Comparison of ENCODE assay signal across 21 cellular contexts in genomic region chr14:35254736-35255135, GRCh38. TPM values are rescaled to one million over a fixed set of nuclear protein-coding genes. Genes with fewer than 3 reads are reported as not detected.
DNase-seq lines count a peak whose midpoint lies in the region; ATAC-seq, FAIRE-seq and TF ChIP-seq lines count a peak whose summit lies in the region.
"Had no signal": no experiment of that assay in that cellular context is flagged by ENCODE, and none has a peak within 500 bp of the region (broad histone marks: within the 10 kb centered on the region; RNA-seq: fewer than 3 reads in every experiment).

No MANE protein-coding gene starts in this region.

- H3K4me3 ChIP-seq in K562 (no peak overlapping the region), OCI-LY7 (ENCODE audit: low read depth, low read length, poor library complexity, severe bottlenecking) (no peak overlapping the region)
- H3K4me3 ChIP-seq: heart left ventricle, tibial artery had no signal

- H3K9me1 ChIP-seq in K562 (ENCODE audit: control insufficient read depth, insufficient read depth, low read length) = no peaks in the 10 kb centered on the region

- no peaks in the 10 kb centered on the region for H3K9me2 ChIP-seq in OCI-LY7 (ENCODE audit: insufficient read depth, low read length)

- H3K4me2 ChIP-seq in K562 (ENCODE audit: insufficient read depth, low read length) (no peak overlapping the region), OCI-LY7 (ENCODE audit: low read length) (no peak overlapping the region)
- H3K4me2 ChIP-seq: KMS-11 had no signal

- TF ChIP-seq RAD21 in K562 (CRISPR knock-in tag; conservative IDR thresholded peaks at IDR 0.05 in 1 of 2, IDR thresholded peaks at IDR 0.05 in 1 of 2) = no peak

- TF ChIP-seq CTCF in K562 (IDR thresholded peaks at IDR 0.05 in 2 of 3, conservative IDR thresholded peaks at IDR 0.05 in 1 of 3; ENCODE audit: insufficient read depth in 2 of 3, low read depth in 1 of 3, low read length in 3 of 3) = no peak
- no peak for TF ChIP-seq CTCF in OCI-LY7 (conservative IDR thresholded peaks at IDR 0.05; ENCODE audit: low read length)

- 18% methylated on average over 2 of the region's 2 CpGs for WGBS in K562 (ENCODE audit: insufficient coverage, low coverage, missing lambda C conversion rate)

- intact Hi-C loops in K562 (cut with micrococcal nuclease) (no loop called here), OCI-LY7 (cut with micrococcal nuclease; ENCODE audit: unreplicated experiment) (no loop called here)

- no peaks in the 10 kb centered on the region for H3K79me2 ChIP-seq in K562 (ENCODE audit: control insufficient read depth, insufficient read depth, low read length)
- no peaks in the 10 kb centered on the region for H3K79me2 ChIP-seq in OCI-LY7 (ENCODE audit: insufficient read depth, low read depth, low read length)

- H3K27ac ChIP-seq in K562 (ENCODE audit: extremely low read depth, low read depth, low read length) (no peak overlapping the region), OCI-LY7 (ENCODE audit: low read depth, low read length, poor library complexity, severe bottlenecking) (no peak overlapping the region)
- H3K27ac ChIP-seq: epithelial cell of prostate, heart left ventricle, KMS-11, tibial artery had no signal

- no peaks in the 10 kb centered on the region for H3K27me3 ChIP-seq in K562 (ENCODE audit: control insufficient read depth in 2 of 2, insufficient read depth in 2 of 2, low read length in 2 of 2)
- H3K27me3 ChIP-seq: heart left ventricle, tibial artery had no signal

- H3K36me3 ChIP-seq in K562 (ENCODE audit: control insufficient read depth, insufficient read depth, low read length) = no peaks in the 10 kb centered on the region
- 0 out of 2 replicates have a peak, but pooled peaks cover 4% of the 10 kb centered on the region for H3K36me3 ChIP-seq in OCI-LY7 (ENCODE audit: insufficient read depth, low read length)
- H3K36me3 ChIP-seq: heart left ventricle had no signal

- in situ Hi-C loops in K562 (cut with MboI) = no loop called here

- TF ChIP-seq EP300 in K562 (IDR thresholded peaks at IDR 0.05; ENCODE audit: low read length) = no peak

- no peak for ATAC-seq in K562
- ATAC-seq: heart left ventricle, left lobe of liver, right cardiac atrium had no signal

- H3K4me1 ChIP-seq in K562 (replicated peaks in 1 of 2; ENCODE audit: control insufficient read depth in 2 of 2, insufficient read depth in 2 of 2, low read length in 2 of 2) = peaks cover 0 to 14% of the 10 kb centered on the region in 2 experiments; a peak in 2 of 5 replicates
- H3K4me1 ChIP-seq in OCI-LY7 (ENCODE audit: insufficient read depth, low read length, poor library complexity, severe bottlenecking) = no peaks in the 10 kb centered on the region

- no peak for FAIRE-seq in K562 (lab: Jason Lieb, UNC)

- H4K20me1 ChIP-seq in K562 (replicated peaks; ENCODE audit: control insufficient read depth, insufficient read depth, low read length) (no peaks in the 10 kb centered on the region), OCI-LY7 (ENCODE audit: insufficient read depth, low read length) (no peaks in the 10 kb centered on the region)

- no peak overlapping the region for H3K9ac ChIP-seq in K562 (ENCODE audit: insufficient read depth in 1 of 2, low read depth in 2 of 2, low read length in 2 of 2)
- H3K9ac ChIP-seq: KMS-11 had no signal

- H2AFZ ChIP-seq in K562 (ENCODE audit: low read depth, low read length) = no peak overlapping the region
- no peak overlapping the region for H2AFZ ChIP-seq in OCI-LY7 (ENCODE audit: low read length)

- DNase-seq in activated CD4-positive, alpha-beta T cell treated with anti-CD3 and anti-CD28 coated beads, Interleukin-2, amount 50 U/mL, for 48 hours = peak; percentile 29 to 49
- no peak for DNase-seq in activated CD4-positive, alpha-beta T cell treated with anti-CD3 and anti-CD28 coated beads, Interleukin-2, amount 50 U/mL, for 1 hour
- DNase-seq in MV-4-11 (lab: John Stamatoyannopoulos, UW) = peak; percentile 5
- no peak for DNase-seq in K562 (ENCODE audit: extremely low read depth in 1 of 4, low spot score in 3 of 4)
- DNase-seq in stimulated activated CD8-positive, alpha-beta memory T cell treated with anti-CD3 and anti-CD28 coated beads, Interleukin-7, amount 100 ng/mL, for 48 hours (ENCODE audit: extremely low read depth in 1 of 2, low read depth in 1 of 2) = peak; percentile 6 to 18
- DNase-seq in amniotic stem cell (lab: John Stamatoyannopoulos, UW) = no peak
- no peak for DNase-seq in OCI-LY7 (ENCODE audit: low spot score)
- DNase-seq in NCI-H2171 treated with DMSO at 0.1 percent for 48 hours (lab: John Stamatoyannopoulos, UW) = no peak
- DNase-seq: activated CD8-positive, alpha-beta memory T cell treated with anti-CD3 and anti-CD28 coated beads, Interleukin-2, amount 50 U/mL, for 48 hours; DMS 273 treated with DMSO at 0.1 percent for 48 hours; GOT3; heart left ventricle; naive B cell; NCI-H1930; NCI-H774; right cardiac atrium; T-helper 9 cell; tibial artery had no signal

- no TSS peak for BruUV-seq in K562 (replicated peaks; lab: Mats Ljungman, UMichigan)
- no TSS peak for BruUV-seq in OCI-LY7 (replicated peaks; lab: Mats Ljungman, UMichigan)

- no peak for TF ChIP-seq POLR2A in K562 (conservative IDR thresholded peaks at IDR 0.05)

- H3K9me3 ChIP-seq in K562 (replicated peaks; ENCODE audit: control insufficient read depth, insufficient read depth, low read depth, low read length) (no peaks in the 10 kb centered on the region), OCI-LY7 (ENCODE audit: low read length) (no peaks in the 10 kb centered on the region)
- H3K9me3 ChIP-seq: heart left ventricle, tibial artery had no signal

- POLR2A ChIA-PET in K562 (lab: Yijun Ruan, JAX) = interaction anchor here (0.8 kb wide), 1 partner anchor 37 kb away, joined by 4 read pairs; the partner anchor contains the start of gene PSMA6
- POLR2A ChIA-PET in OCI-LY7 (lab: Charles Lee) = no interaction called here

- CTCF ChIA-PET in K562 (lab: Yijun Ruan, JAX; ENCODE audit: low intra/inter-chr PET ratio) (no interaction called here), OCI-LY7 (lab: Charles Lee; ENCODE audit: unreplicated experiment) (no interaction called here)

TF ChIP-seq in K562, 482 proteins besides CTCF, POLR2A, EP300 and RAD21:
- TF ChIP-seq MCM3 (IDR thresholded peaks at IDR 0.05) = no peak
- TF ChIP-seq SIN3A (IDR thresholded peaks at IDR 0.05; ENCODE audit: borderline replicate concordance in 2 of 2, control insufficient read depth in 1 of 2, low read depth in 2 of 2, low read length in 2 of 2) = no peak
- TF ChIP-seq SPI1 (IDR thresholded peaks at IDR 0.05; ENCODE audit: borderline replicate concordance, low read depth, low read length) = peak; percentile 61; the same call in 1 of the 2 replicates
- no peak for TF ChIP-seq CREB5 (CRISPR knock-in tag; IDR thresholded peaks at IDR 0.05)

RNA-seq across cellular contexts. Expression of gene PSMA6, which starts 37.4 kb away (rescaled TPM):
- total RNA-seq in K562 (2011; cell fraction: chromatin; rRNA removed; ENCODE audit: low replicate concordance) = 38.7 and 60.7 TPM in 2 replicates
- 47.8 and 50.5 TPM in 2 replicates for total RNA-seq in K562 (2011; cell fraction: nucleolus; rRNA removed)
- 58.6 and 80.4 TPM in 2 replicates for total RNA-seq in K562 (2011; cell fraction: nucleoplasm; rRNA removed)
- total RNA-seq in K562 (2014; rRNA removed) (164 and 210 TPM in 2 replicates), K562 (2014; rRNA removed; fragmentation: Illumina TruSeq; extraction: Trizol) (234 and 271 TPM in 2 replicates), K562 (2015; rRNA removed; fragmentation: Illumina TruSeq; extraction: Trizol) (279 and 288 TPM in 2 replicates), K562 (2021) (258 and 274 TPM in 2 replicates), OCI-LY7 (2022) (249 and 267 TPM in 2 replicates)
- polyA plus RNA-seq in K562 (2011; rRNA removed) (318 and 452 TPM in 2 replicates), K562 (2014; fragmentation: Illumina TruSeq; extraction: Trizol) (292 and 301 TPM in 2 replicates), K562 (2014; fragmentation: Nextera tagmentation; extraction: Ambion mirVana) (100 to 1,000 TPM; 922 to 952 TPM), K562 (2014; rRNA removed) (274 and 283 TPM in 2 replicates)
- polyA plus RNA-seq in K562 (2011; cell fraction: cytosol; rRNA removed) = 167 and 229 TPM in 2 replicates
- polyA plus RNA-seq in K562 (2011; cell fraction: nucleus; rRNA removed) = 54.4 and 95.7 TPM in 2 replicates
- polyA plus RNA-seq in K562 (2012) = 203 and 288 TPM in 2 replicates
- polyA minus RNA-seq in K562 (2011; rRNA and poly(A)+ RNA removed) = 166 and 169 TPM in 2 replicates
- 78.1 and 98.1 TPM in 2 replicates for polyA minus RNA-seq in K562 (2011; cell fraction: cytosol; rRNA and poly(A)+ RNA removed)
- 17.6 and 42.8 TPM in 2 replicates for polyA minus RNA-seq in K562 (2011; cell fraction: nucleus; rRNA and poly(A)+ RNA removed)
- 208 and 216 TPM in 2 replicates for total RNA-seq in OCI-LY7 (2014; rRNA removed; shearing (Covaris generic))

Comparison
In these comparisons a context has a peak if more than half of its experiments do, and no peak if none do; other contexts are left out.
1. DNase-seq: peak in activated CD4-positive, alpha-beta T cell treated with anti-CD3 and anti-CD28 coated beads, Interleukin-2, amount 50 U/mL, for 48 hours (2 of 2), MV-4-11 (single experiment) and stimulated activated CD8-positive, alpha-beta memory T cell treated with anti-CD3 and anti-CD28 coated beads, Interleukin-7, amount 100 ng/mL, for 48 hours (2 of 2); none in activated CD4-positive, alpha-beta T cell treated with anti-CD3 and anti-CD28 coated beads, Interleukin-2, amount 50 U/mL, for 1 hour (single experiment), K562 (0 of 4), amniotic stem cell (single experiment), OCI-LY7 (single experiment) and NCI-H2171 treated with DMSO at 0.1 percent for 48 hours (single experiment).